ENCODE assay signal across 3 cellular contexts in genomic region chr5:138193859-138194258, GRCh38. TPM values are rescaled to one million over a fixed set of nuclear protein-coding genes. Genes with fewer than 3 reads are reported as not detected.
"Had no signal": no experiment of that assay in that cellular context is flagged by ENCODE, and none has a peak within 500 bp of the region (broad histone marks: within the 10 kb centered on the region; RNA-seq: fewer than 3 reads in every experiment).

No MANE protein-coding gene starts in this region.

RNA-seq across cellular contexts. Expression of gene NME5, which starts 54.6 kb away (rescaled TPM):
- total RNA-seq: natural killer cell, skeletal muscle tissue, transverse colon had no signal
